ENCODE assay signal across 8 cellular contexts in the genomic region with DNA sequence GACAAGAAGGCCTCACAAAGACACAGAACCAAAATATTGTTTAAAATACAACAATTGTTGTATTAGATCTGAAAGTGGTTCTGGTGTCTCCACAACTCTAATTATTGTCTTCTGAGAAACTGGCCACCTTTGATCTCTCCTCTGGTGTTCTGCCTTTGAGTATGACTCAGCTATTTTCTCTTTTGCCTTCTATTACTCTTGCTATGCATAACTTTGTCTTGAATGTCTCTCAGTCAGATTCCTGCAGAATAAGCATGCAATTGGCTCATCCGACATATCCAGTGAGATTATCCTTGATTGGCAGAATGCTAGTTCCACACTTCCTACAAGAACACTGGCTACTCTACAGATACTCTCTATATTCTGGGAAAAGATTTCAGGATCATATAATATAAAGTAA. TPM values are rescaled to one million over a fixed set of nuclear protein-coding genes. Genes with fewer than 3 reads are reported as not detected.
DNase-seq lines count a peak whose midpoint lies in the region; ATAC-seq and TF ChIP-seq lines count a peak whose summit lies in the region.
"Had no signal": no experiment of that assay in that cellular context is flagged by ENCODE, and none has a peak within 500 bp of the region (broad histone marks: within the 10 kb centered on the region; RNA-seq: fewer than 3 reads in every experiment).

No MANE protein-coding gene starts in this region.

- TF ChIP-seq CTCF in mammary epithelial cell (conservative IDR thresholded peaks at IDR 0.05 in 1 of 2, IDR thresholded peaks at IDR 0.05 in 1 of 2; ENCODE audit: extremely low read depth in 1 of 2, insufficient read depth in 1 of 2, low read depth in 1 of 2, low read length in 2 of 2): no peak
- TF ChIP-seq CTCF in gastrocnemius medialis (IDR thresholded peaks at IDR 0.05 in 4 of 5, conservative IDR thresholded peaks at IDR 0.05 in 1 of 5): no peak

- H3K4me3 ChIP-seq in mammary epithelial cell (replicated peaks in 1 of 3; ENCODE audit: insufficient read depth in 1 of 3, low read depth in 2 of 3, low read length in 3 of 3): no peak overlapping the region
- H3K4me3 ChIP-seq in gastrocnemius medialis: no peak overlapping the region

- H4K20me1 ChIP-seq in mammary epithelial cell (ENCODE audit: insufficient read depth, low read length): no peaks in the 10 kb centered on the region

- WGBS in mammary epithelial cell (ENCODE audit: low coverage, missing lambda C conversion rate): 44% methylated on average over 1 of the region's 1 CpG

- H3K4me1 ChIP-seq in mammary epithelial cell (ENCODE audit: insufficient read depth, low read length) (peaks cover 4% of the 10 kb centered on the region), gastrocnemius medialis (peaks cover 0 to 6% of the 10 kb centered on the region in 2 donors)

- CTCF ChIA-PET in mammary epithelial cell (lab: Charles Lee; ENCODE audit: low non-redundant PET): no interaction called here

- H2AFZ ChIP-seq in mammary epithelial cell (ENCODE audit: low read depth, low read length): peak overlapping the region; percentile 56

- in situ Hi-C loops in mammary epithelial cell (cut with MboI; ENCODE audit: low sequenced_read_pairs in 2 of 2) (loop anchor here in 1 of 2 donors (10.0 kb wide), 1 partner anchor 65 kb away; a partner anchor contains a TSS), gastrocnemius medialis (cut with MboI; ENCODE audit: low sequenced_read_pairs in 4 of 4) (no loop called here)

- no peaks in the 10 kb centered on the region for H3K27me3 ChIP-seq in mammary epithelial cell (ENCODE audit: insufficient read depth, low read length)
- H3K27me3 ChIP-seq in gastrocnemius medialis: no peaks in the 10 kb centered on the region

- dilution Hi-C loops in mammary epithelial cell (cut with HindIII; ENCODE audit: low sequenced_read_pairs): loop anchor here (5.0 kb wide), 1 partner anchor 58 kb away; no protein-coding TSS in a partner anchor

- H3K36me3 ChIP-seq in mammary epithelial cell (ENCODE audit: insufficient read depth, low read length) (no peaks in the 10 kb centered on the region), gastrocnemius medialis (no peaks in the 10 kb centered on the region)

- no peaks in the 10 kb centered on the region for H3K9me3 ChIP-seq in mammary epithelial cell (replicated peaks; ENCODE audit: insufficient read depth, low read length)
- no peaks in the 10 kb centered on the region for H3K9me3 ChIP-seq in gastrocnemius medialis

- peak overlapping the region; percentile 7 for H3K9ac ChIP-seq in mammary epithelial cell (ENCODE audit: insufficient read depth, low read length)

- ATAC-seq in HG03460 (IDR thresholded peaks at IDR 0.05; ENCODE audit: unreplicated experiment) (peak; percentile 79), gastrocnemius medialis (peak in 1 of 2 donors; percentile 87), GM18909 (IDR thresholded peaks at IDR 0.05; ENCODE audit: poor library complexity, unreplicated experiment) (no peak)

- intact Hi-C loops in mammary epithelial cell (cut with micrococcal nuclease) (loop anchor here (10.0 kb wide), 1 partner anchor 795 kb away; a partner anchor contains a TSS), gastrocnemius medialis (cut with DNase I; ENCODE audit: low total_unique reads) (no loop called here)

- TF ChIP-seq POLR2A in gastrocnemius medialis (IDR thresholded peaks at IDR 0.05): no peak

- DNase-seq in GM19240 (ENCODE audit: insufficient read length, low spot score) (peak; percentile 4), mammary epithelial cell (peak; percentile 64), gastrocnemius medialis (no peak), NCI-H2107 treated with DMSO at 0.1 percent for 48 hours (lab: John Stamatoyannopoulos, UW; ENCODE audit: unreplicated experiment) (no peak)
- DNase-seq in stimulated activated CD4-positive, alpha-beta T cell treated with anti-CD3 and anti-CD28 coated beads, Interleukin-15, amount 100 ng/mL, for 24 hours: no peak
- DNase-seq: NCI-H1930 had no signal

- no TSS peak for BruUV-seq in mammary epithelial cell (replicated peaks; lab: Mats Ljungman, UMichigan)

- no peaks in the 10 kb centered on the region for H3K79me2 ChIP-seq in mammary epithelial cell (ENCODE audit: insufficient read depth, low read length)

- H3K27ac ChIP-seq in mammary epithelial cell (ENCODE audit: insufficient read depth, low read depth, low read length): no peak overlapping the region
- H3K27ac ChIP-seq in gastrocnemius medialis: peak overlapping the region in 3 of 4 donors; percentile 16 to 54 (median 29)

- H3K4me2 ChIP-seq in mammary epithelial cell (ENCODE audit: insufficient read depth, low read depth, low read length): peak overlapping the region; percentile 53

RNA-seq across cellular contexts. Expression of a gene that starts 14.3 kb away (rescaled TPM):
- total RNA-seq in mammary epithelial cell: 10 to 100 TPM in 1 of 2 donors, 1 to 10 TPM in 1; 6.5 to 10.5 TPM
- 2.8 TPM for polyA plus RNA-seq in mammary epithelial cell
- 2.5 TPM for polyA minus RNA-seq in mammary epithelial cell
- 10 to 100 TPM; 51.9 to 100.0 (median 68.2) TPM for total RNA-seq in gastrocnemius medialis

Comparison
In these comparisons a context has a peak if more than half of its experiments do, and no peak if none do; other contexts are left out.
1. DNase-seq: peak in GM19240 (single experiment) and mammary epithelial cell (single experiment); none in gastrocnemius medialis (0 of 2), NCI-H2107 treated with DMSO at 0.1 percent for 48 hours (single experiment) and stimulated activated CD4-positive, alpha-beta T cell treated with anti-CD3 and anti-CD28 coated beads, Interleukin-15, amount 100 ng/mL, for 24 hours (single experiment).
2. RNA of a gene that starts 14.3 kb away (total RNA-seq): 51.9 to 100.0 TPM in gastrocnemius medialis; 6.5 to 10.5 TPM in mammary epithelial cell; every median in the first group is over 4 times any median in the second.